ENCODE assay signal across 1 cellular context in the genomic region with DNA sequence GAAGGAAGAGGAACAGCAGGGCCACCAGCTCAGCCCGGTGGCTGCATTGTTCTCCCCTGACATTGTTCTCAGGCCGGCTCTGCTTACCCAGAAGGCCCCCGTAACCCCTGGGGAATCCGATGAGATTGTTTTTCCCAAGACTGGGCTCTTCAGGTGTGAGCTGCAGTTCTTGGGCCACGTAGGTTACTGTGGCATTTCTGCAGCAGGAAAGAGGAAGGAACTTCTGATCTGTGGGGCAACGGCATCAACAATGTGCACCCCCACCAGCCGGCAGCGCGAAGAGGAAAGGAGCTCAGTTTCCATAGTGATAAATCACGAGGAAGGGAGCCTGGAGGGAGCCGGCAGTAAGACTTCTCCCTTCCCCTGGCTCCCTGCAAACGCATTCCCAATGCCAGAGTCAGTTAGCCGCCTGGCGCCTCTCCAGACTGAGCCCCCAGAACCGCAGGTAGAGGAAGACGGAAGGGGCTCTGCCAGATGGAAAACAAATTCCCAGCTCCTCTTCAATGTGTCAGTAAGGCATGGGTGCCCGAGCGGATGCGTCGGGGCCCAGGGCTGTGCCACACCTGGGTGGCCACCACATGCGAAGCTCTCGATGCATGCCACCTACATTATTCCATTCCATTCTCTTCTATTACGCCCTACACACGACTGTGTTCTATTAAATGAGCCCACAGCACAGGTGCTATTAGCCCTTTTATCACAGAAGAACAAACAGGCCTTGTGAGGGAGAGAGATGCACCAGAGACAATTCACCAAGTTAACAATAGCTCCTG.
TF ChIP-seq lines count a peak whose summit lies in the region.

No MANE protein-coding gene starts in this region.

TF ChIP-seq in K562, 482 proteins besides CTCF, POLR2A, EP300 and RAD21 (continued from another document):
- TF ChIP-seq CEBPZ (IDR thresholded peaks at IDR 0.05; ENCODE audit: borderline replicate concordance, low read depth, low read length) (no peak), CTBP1 (IDR thresholded peaks at IDR 0.05; ENCODE audit: borderline replicate concordance) (peak; percentile 42; the same call in 1 of the 2 replicates), ZNF740 (CRISPR knock-in tag; IDR thresholded peaks at IDR 0.05) (peak; percentile 60; the same call in 1 of the 2 replicates), ZNF740 (tag; IDR thresholded peaks at IDR 0.05) (no peak), SRSF7 (optimal IDR thresholded peaks at IDR 0.05; ENCODE audit: low read depth, low read length) (no peak), TCFL5 (CRISPR knock-in tag; conservative IDR thresholded peaks at IDR 0.05) (no peak)
